ENCODE assay signal across 8 cellular contexts in genomic region chr20:33755936-33756490, GRCh38. TPM values are rescaled to one million over a fixed set of nuclear protein-coding genes. Genes with fewer than 3 reads are reported as not detected.
DNase-seq lines count a peak whose midpoint lies in the region; ATAC-seq and TF ChIP-seq lines count a peak whose summit lies in the region.
"Not testable (repeated sequence)": the region's sequence is repeated elsewhere in the genome, so short reads cannot be mapped to it uniquely, and the experiment has no call there.

No MANE protein-coding gene starts in this region.

- H3K4me1 ChIP-seq in BLaER1 treated with 17β-estradiol and CSF1 and Interleukin-3, amounts not matched to agents 10 nM and 100 nM: peaks cover 5 to 12% (median 10%) of the 10 kb centered on the region in 10 experiments; a peak in 17 of 20 replicates
- not testable (repeated sequence) for H3K4me1 ChIP-seq in H9 (ENCODE audit: insufficient read depth, low read length); endodermal cell (ENCODE audit: control insufficient read depth, insufficient read depth, low read length)

- not testable (repeated sequence) for H2AK5ac ChIP-seq in H9 (ENCODE audit: insufficient read length, low read length)

- CTCF ChIA-PET in T-cell (lab: Charles Lee): not testable (repeated sequence)

- no CpG with 5 or more reads among the region's 10 CpGs for WGBS in H9 (ENCODE audit: extremely low coverage, insufficient read length, low lambda C conversion rate)
- 88 to 94% methylated on average over 3 to 9 of the region's 10 CpGs for WGBS in endodermal cell (ENCODE audit: insufficient coverage in 1 of 2, insufficient read length in 1 of 2), 2 experiments

- not testable (repeated sequence) for H3T11ph ChIP-seq in H9 (ENCODE audit: low read length)

- peak overlapping the region in 2 of 11 experiments; percentile 22 to 31; a peak in 1 of 22 replicates for H3K9ac ChIP-seq in BLaER1 treated with 17β-estradiol and CSF1 and Interleukin-3, amounts not matched to agents 10 nM and 100 nM
- not testable (repeated sequence) for H3K9ac ChIP-seq in H9 (ENCODE audit: extremely low read depth, insufficient read length, low read length); endodermal cell (ENCODE audit: extremely low read depth, low read length, poor library complexity, severe bottlenecking)

- H3K14ac ChIP-seq in H9 (ENCODE audit: insufficient read depth, low read length): not testable (repeated sequence)

- H2AFZ ChIP-seq in H9 (ENCODE audit: low read length): not testable (repeated sequence)

- H3K56ac ChIP-seq in H9 (ENCODE audit: insufficient read length, low read depth, low read length): not testable (repeated sequence)

- not testable (repeated sequence) for H3K18ac ChIP-seq in H9 (ENCODE audit: insufficient read length, low read depth, low read length)

- peak overlapping the region in 10 of 11 experiments; percentile 9 to 54 (median 32); a peak in 15 of 22 replicates for H3K4me2 ChIP-seq in BLaER1 treated with 17β-estradiol and CSF1 and Interleukin-3, amounts not matched to agents 10 nM and 100 nM
- H3K4me2 ChIP-seq in H9 (ENCODE audit: insufficient read depth, insufficient read length, low read length): not testable (repeated sequence)

- H4K91ac ChIP-seq in H9 (ENCODE audit: insufficient read length, low read depth, low read length): not testable (repeated sequence)

- not testable (repeated sequence) for H2BK12ac ChIP-seq in H9 (ENCODE audit: insufficient read length, low read depth, low read length)

- not testable (repeated sequence) for H2BK15ac ChIP-seq in H9 (ENCODE audit: low read depth, low read length)

- H3K23ac ChIP-seq in H9 (ENCODE audit: insufficient read length, low read depth, low read length): not testable (repeated sequence)

- not testable (repeated sequence) for H2BK120ac ChIP-seq in H9 (ENCODE audit: low read depth, low read length, poor library complexity, severe bottlenecking)

- peak overlapping the region in 8 of 11 experiments; percentile 2 to 53 (median 29); a peak in 11 of 22 replicates for H3K27ac ChIP-seq in BLaER1 treated with 17β-estradiol and CSF1 and Interleukin-3, amounts not matched to agents 10 nM and 100 nM
- H3K27ac ChIP-seq in H9 (ENCODE audit: insufficient read length, low read depth, low read length): not testable (repeated sequence)
- peak overlapping the region; percentile 71 for H3K27ac ChIP-seq in endodermal cell (ENCODE audit: low read depth, low read length)

- H3K23me2 ChIP-seq in H9 (ENCODE audit: insufficient read length, low read depth, low read length, poor library complexity, severe bottlenecking): not testable (repeated sequence)

- not testable (repeated sequence) for H3K9me3 Mint-ChIP-seq in H9; T-cell; activated naive CD8-positive, alpha-beta T cell (ENCODE audit: low read depth); endodermal cell; naive B cell; stimulated activated memory B cell treated with anti-CD40 and anti-IgM and Interleukin-4, amounts not matched to agents 10 μg/mL and 1 μg/mL and 100 μg/mL, for 72 hours

- not testable (repeated sequence) for H2BK5ac ChIP-seq in H9 (ENCODE audit: insufficient read length, low read length)

- not testable (repeated sequence) for H4K20me1 ChIP-seq in BLaER1 treated with 17β-estradiol and CSF1 and Interleukin-3, amounts not matched to agents 10 nM and 100 nM; H9 (ENCODE audit: control insufficient read depth, insufficient read depth, insufficient read length)

- H3K4me1 Mint-ChIP-seq in H9 (peaks cover 11 to 13% of the 10 kb centered on the region in 2 experiments), naive B cell (peaks cover 4 to 21% (median 14%) of the 10 kb centered on the region in 3 donors)
- H3K4me1 Mint-ChIP-seq in T-cell, endodermal cell: not testable (repeated sequence)
- H3K4me1 Mint-ChIP-seq in activated naive CD8-positive, alpha-beta T cell (ENCODE audit: low read depth): peaks cover 14% of the 10 kb centered on the region
- H3K4me1 Mint-ChIP-seq in stimulated activated memory B cell treated with anti-CD40 and anti-IgM and Interleukin-4, amounts not matched to agents 10 μg/mL and 1 μg/mL and 100 μg/mL, for 72 hours: peaks cover 13% of the 10 kb centered on the region

- POLR2A ChIA-PET in T-cell (lab: Charles Lee): interaction anchor here in 1 of 2 donors (0.5 kb wide), 1 partner anchor 49 kb away, joined by 3 read pairs; no protein-coding TSS in a partner anchor

- not testable (repeated sequence) for H2BK20ac ChIP-seq in H9 (ENCODE audit: low read depth, low read length, poor library complexity, severe bottlenecking)

- not testable (repeated sequence) for H3K27me3 ChIP-seq in BLaER1 treated with 17β-estradiol and CSF1 and Interleukin-3, amounts not matched to agents 10 nM and 100 nM; H9 (ENCODE audit: insufficient read depth, low read length); endodermal cell (ENCODE audit: control insufficient read depth, insufficient read depth, low read length, poor library complexity, severe bottlenecking)

- not testable (repeated sequence) for DNase-seq in H9, endodermal cell
- DNase-seq in NAMALWA (ENCODE audit: low spot score): peak; percentile 50
- peak in 16 of 34 experiments; percentile 8 to 54 (median 16) for DNase-seq in T-cell
- DNase-seq in naive B cell: peak; percentile 19

- H3K27me3 Mint-ChIP-seq in H9 (ENCODE audit: low read depth); T-cell; activated naive CD8-positive, alpha-beta T cell; endodermal cell (ENCODE audit: insufficient read depth); naive B cell; stimulated activated memory B cell treated with anti-CD40 and anti-IgM and Interleukin-4, amounts not matched to agents 10 μg/mL and 1 μg/mL and 100 μg/mL, for 72 hours: not testable (repeated sequence)

- H4K5ac ChIP-seq in H9 (ENCODE audit: insufficient read length, low read depth, low read length): not testable (repeated sequence)

- peak; percentile 57 to 87 (median 78) for ATAC-seq in T-cell (replicated peaks in 1 of 4)
- ATAC-seq in naive B cell (ENCODE audit: low read depth in 2 of 2): peak; percentile 98 to 99
- ATAC-seq in stimulated activated memory B cell treated with anti-CD40 and anti-IgM and Interleukin-4, amounts not matched to agents 10 μg/mL and 1 μg/mL and 100 μg/mL, for 72 hours: peak; percentile 71

- H3K27ac Mint-ChIP-seq in H9: peak overlapping the region; percentile 92 to 96 (median 95)
- H3K27ac Mint-ChIP-seq in T-cell: peak overlapping the region; percentile 49 to 79
- peak overlapping the region; percentile 54 for H3K27ac Mint-ChIP-seq in activated naive CD8-positive, alpha-beta T cell
- H3K27ac Mint-ChIP-seq in endodermal cell: peak overlapping the region; percentile 46
- peak overlapping the region; percentile 61 to 92 (median 82) for H3K27ac Mint-ChIP-seq in naive B cell
- H3K27ac Mint-ChIP-seq in stimulated activated memory B cell treated with anti-CD40 and anti-IgM and Interleukin-4, amounts not matched to agents 10 μg/mL and 1 μg/mL and 100 μg/mL, for 72 hours: peak overlapping the region; percentile 63

- H3K36me3 ChIP-seq in BLaER1 treated with 17β-estradiol and CSF1 and Interleukin-3, amounts not matched to agents 10 nM and 100 nM: peaks cover 24 to 90% (median 44%) of the 10 kb centered on the region in 11 experiments
- H3K36me3 ChIP-seq in endodermal cell (ENCODE audit: control insufficient read depth, insufficient read depth, low read length): peaks cover 24% of the 10 kb centered on the region

- H3K79me1 ChIP-seq in H9 (ENCODE audit: insufficient read depth, low read depth, low read length, poor library complexity, severe bottlenecking): not testable (repeated sequence)

- H3K9me3 ChIP-seq in BLaER1 treated with 17β-estradiol and CSF1 and Interleukin-3, amounts not matched to agents 10 nM and 100 nM (replicated peaks in 1 of 11): peaks cover 9 to 15% (median 13%) of the 10 kb centered on the region in 11 experiments
- H3K9me3 ChIP-seq in H9 (ENCODE audit: control insufficient read depth, low read depth, low read length); endodermal cell (ENCODE audit: control insufficient read depth, low read length): not testable (repeated sequence)

- H3K4me3 ChIP-seq in BLaER1 treated with 17β-estradiol and CSF1 and Interleukin-3, amounts not matched to agents 10 nM and 100 nM; endodermal cell (ENCODE audit: low read length): not testable (repeated sequence)

- H3K36me3 Mint-ChIP-seq in H9 (ENCODE audit: insufficient read depth in 1 of 3, low read depth in 3 of 3): peaks cover 14 to 60% (median 23%) of the 10 kb centered on the region in 3 experiments
- peaks cover 53% of the 10 kb centered on the region for H3K36me3 Mint-ChIP-seq in T-cell
- H3K36me3 Mint-ChIP-seq in activated naive CD8-positive, alpha-beta T cell: peaks cover 11% of the 10 kb centered on the region
- peaks cover 65% of the 10 kb centered on the region for H3K36me3 Mint-ChIP-seq in endodermal cell (ENCODE audit: low read depth)
- peaks cover 14 to 20% of the 10 kb centered on the region in 2 donors for H3K36me3 Mint-ChIP-seq in naive B cell
- H3K36me3 Mint-ChIP-seq in stimulated activated memory B cell treated with anti-CD40 and anti-IgM and Interleukin-4, amounts not matched to agents 10 μg/mL and 1 μg/mL and 100 μg/mL, for 72 hours: peaks cover 44% of the 10 kb centered on the region

- H3K4me3 Mint-ChIP-seq in H9; activated naive CD8-positive, alpha-beta T cell; endodermal cell; stimulated activated memory B cell treated with anti-CD40 and anti-IgM and Interleukin-4, amounts not matched to agents 10 μg/mL and 1 μg/mL and 100 μg/mL, for 72 hours: not testable (repeated sequence)
- peak overlapping the region in 1 of 3 donors; percentile 17 for H3K4me3 Mint-ChIP-seq in T-cell
- H3K4me3 Mint-ChIP-seq in naive B cell: peak overlapping the region in 5 of 8 donors; percentile 16 to 68 (median 55)

- not testable (repeated sequence) for TF ChIP-seq CTCF in H9 (conservative IDR thresholded peaks at IDR 0.05); endodermal cell (conservative IDR thresholded peaks at IDR 0.05)

- not testable (repeated sequence) for H3K4ac ChIP-seq in H9 (ENCODE audit: low read depth, low read length)

- H3K79me2 ChIP-seq in H9 (ENCODE audit: insufficient read depth, low read length): not testable (repeated sequence)

- not testable (repeated sequence) for H4K8ac ChIP-seq in H9 (replicated peaks; ENCODE audit: insufficient read length, low read depth, low read length)

RNA-seq across cellular contexts. Expression of gene ZNF341, which starts 24.2 kb away (rescaled TPM):
- total RNA-seq in H9 (2021): 5.2 and 6.0 TPM in 2 replicates
- total RNA-seq in T-cell: 1 to 10 TPM; 4.0 to 6.1 (median 5.6) TPM
- total RNA-seq in endodermal cell: 1 to 10 TPM; 5.4 to 6.5 TPM
- 4.3 TPM for polyA plus RNA-seq in endodermal cell (2013, experiment 1 of 2)
- polyA plus RNA-seq in endodermal cell (2013, experiment 2 of 2): 3.7 TPM
- 1 to 10 TPM; 1.1 to 4.5 (median 2.4) TPM for polyA plus RNA-seq in naive B cell (ENCODE audit: low read depth in 6 of 6)

RNA-seq across cellular contexts. Expression of gene PXMP4, which starts 35.9 kb away (rescaled TPM):
- total RNA-seq in H9 (2021) (4.5 and 5.7 TPM in 2 replicates), T-cell (10 to 100 TPM in 3 of 5 donors, 1 to 10 TPM in 2; 6.1 to 15.4 (median 13.9) TPM), endodermal cell (1 to 10 TPM; 1.5 to 3.8 TPM)
- polyA plus RNA-seq in endodermal cell (2013, experiment 1 of 2): 1.6 TPM
- polyA plus RNA-seq in endodermal cell (2013, experiment 2 of 2): 1.8 TPM
- polyA plus RNA-seq in naive B cell (ENCODE audit: low read depth in 6 of 6): 10 to 100 TPM in 1 of 6 donors, 1 to 10 TPM in 4, not detected in 1; 7.0 to 10.6 (median 8.2) TPM

RNA-seq across cellular contexts. Expression of gene CHMP4B, which starts 55.1 kb away (rescaled TPM):
- total RNA-seq in H9 (2021): 94.9 and 97.9 TPM in 2 replicates
- total RNA-seq in T-cell: 10 to 100 TPM; 45.1 to 64.7 (median 60.8) TPM
- total RNA-seq in endodermal cell: 100 to 1,000 TPM in 1 of 2 donors, 10 to 100 TPM in 1; 81.5 to 116 TPM
- 74.7 TPM for polyA plus RNA-seq in endodermal cell (2013, experiment 1 of 2)
- polyA plus RNA-seq in endodermal cell (2013, experiment 2 of 2): 71.3 TPM
- 1 to 10 TPM; 1.3 to 8.0 (median 7.2) TPM for polyA plus RNA-seq in naive B cell (ENCODE audit: low read depth in 6 of 6)
